Comparison of ENCODE assay signal across 13 cellular contexts in genomic region chr9:99889120-99889519, GRCh38.
"Had no signal": no experiment of that assay in that cellular context is flagged by ENCODE, and none has a peak within 500 bp of the region (broad histone marks: within the 10 kb centered on the region; RNA-seq: fewer than 3 reads in every experiment).

No MANE protein-coding gene starts in this region.

- H3K9me3 Mint-ChIP-seq: activated naive CD8-positive, alpha-beta T cell treated with anti-CD3 and anti-CD28 coated beads for 36 hours; activated T-cell treated with anti-CD3 and anti-CD28 coated beads, Interleukin-2, amount 50 U/mL, for 4 hours; naive thymus-derived CD4-positive, alpha-beta T cell; stimulated activated effector memory CD8-positive, alpha-beta T cell treated with anti-CD3 and anti-CD28 coated beads, Interleukin-12 subunit alpha, Interleukin-12 subunit beta, amount 100 ng/mL, for 72 hours; WTC11 had no signal

- H3K4me1 ChIP-seq: right atrium auricular region, thyroid gland had no signal

- H3K27me3 ChIP-seq: right atrium auricular region, thyroid gland had no signal

- H3K4me3 ChIP-seq: right atrium auricular region, thyroid gland had no signal

- ATAC-seq: activated T-cell treated with anti-CD3 and anti-CD28 coated beads, Interleukin-2, amount 50 U/mL, for 4 hours; naive thymus-derived CD4-positive, alpha-beta T cell; stimulated activated effector memory CD8-positive, alpha-beta T cell treated with anti-CD3 and anti-CD28 coated beads, Interleukin-12 subunit alpha, Interleukin-12 subunit beta, amount 100 ng/mL, for 72 hours; WTC11 had no signal

- H3K36me3 Mint-ChIP-seq: activated naive CD8-positive, alpha-beta T cell treated with anti-CD3 and anti-CD28 coated beads for 36 hours; stimulated activated effector memory CD8-positive, alpha-beta T cell treated with anti-CD3 and anti-CD28 coated beads, Interleukin-12 subunit alpha, Interleukin-12 subunit beta, amount 100 ng/mL, for 72 hours; WTC11 had no signal

- H3K27ac Mint-ChIP-seq: activated naive CD8-positive, alpha-beta T cell treated with anti-CD3 and anti-CD28 coated beads for 36 hours; naive thymus-derived CD4-positive, alpha-beta T cell; stimulated activated effector memory CD8-positive, alpha-beta T cell treated with anti-CD3 and anti-CD28 coated beads, Interleukin-12 subunit alpha, Interleukin-12 subunit beta, amount 100 ng/mL, for 72 hours; WTC11 had no signal

- H3K27ac ChIP-seq: brain microvascular endothelial cell, right atrium auricular region, thyroid gland had no signal

- H3K36me3 ChIP-seq: brain microvascular endothelial cell, right atrium auricular region, thyroid gland had no signal

- DNase-seq: activated CD4-positive, alpha-beta T cell treated with anti-CD3 and anti-CD28 coated beads, Interleukin-2, amount 50 U/mL, for 1 hour; activated effector memory CD4-positive, alpha-beta T cell treated with anti-CD3 and anti-CD28 coated beads, Interleukin-2, amount 50 U/mL, for 16 hours; activated naive CD8-positive, alpha-beta T cell treated with anti-CD3 and anti-CD28 coated beads for 36 hours; activated T-cell treated with anti-CD3 and anti-CD28 coated beads, Interleukin-2, amount 50 U/mL, for 4 hours; brain microvascular endothelial cell; glutamatergic neuron; naive thymus-derived CD4-positive, alpha-beta T cell; posterior cingulate gyrus; small intestine; thyroid gland had no signal

- H3K4me3 Mint-ChIP-seq: activated naive CD8-positive, alpha-beta T cell treated with anti-CD3 and anti-CD28 coated beads for 36 hours; activated T-cell treated with anti-CD3 and anti-CD28 coated beads, Interleukin-2, amount 50 U/mL, for 4 hours; naive thymus-derived CD4-positive, alpha-beta T cell; stimulated activated effector memory CD8-positive, alpha-beta T cell treated with anti-CD3 and anti-CD28 coated beads, Interleukin-12 subunit alpha, Interleukin-12 subunit beta, amount 100 ng/mL, for 72 hours; WTC11 had no signal

- H3K9me3 ChIP-seq: right atrium auricular region, thyroid gland had no signal

- H3K4me1 Mint-ChIP-seq: stimulated activated effector memory CD8-positive, alpha-beta T cell treated with anti-CD3 and anti-CD28 coated beads, Interleukin-12 subunit alpha, Interleukin-12 subunit beta, amount 100 ng/mL, for 72 hours had no signal
